Comparison of ENCODE assay signal across 1 cellular context in genomic region chr5:76029739-76030138, GRCh38.
TF ChIP-seq lines count a peak whose summit lies in the region.

No MANE protein-coding gene starts in this region.

TF ChIP-seq in H1, 55 proteins besides CTCF, POLR2A, EP300 and RAD21 (continued from another document):
- TF ChIP-seq GABPA (IDR thresholded peaks at IDR 0.05; ENCODE audit: borderline replicate concordance, insufficient read depth, low read length) (no peak), RBBP5 (IDR thresholded peaks at IDR 0.05; ENCODE audit: borderline replicate concordance, low read depth, low read length) (no peak), ZNF274 (IDR thresholded peaks at IDR 0.05; ENCODE audit: borderline replicate concordance, extremely low read depth, low read length) (no peak), BACH1 (IDR thresholded peaks at IDR 0.05; ENCODE audit: low read length) (no peak), E2F6 (IDR thresholded peaks at IDR 0.05) (no peak), EZH2 (IDR thresholded peaks at IDR 0.05; ENCODE audit: low read depth, low read length, severe bottlenecking) (no peak), TEAD4 (IDR thresholded peaks at IDR 0.05; ENCODE audit: low read depth, low read length) (no peak), PHF8 (conservative IDR thresholded peaks at IDR 0.05; ENCODE audit: low read depth, low read length) (no peak), POLR2AphosphoS5 (IDR thresholded peaks at IDR 0.05; ENCODE audit: low read depth, low read length) (no peak), JUND (IDR thresholded peaks at IDR 0.05; ENCODE audit: low read length) (no peak), SAP30 (IDR thresholded peaks at IDR 0.05; ENCODE audit: insufficient read depth, insufficient replicate concordance, low read length) (no peak), KDM5A (IDR thresholded peaks at IDR 0.05; ENCODE audit: low read length) (no peak), SP2 (IDR thresholded peaks at IDR 0.05; ENCODE audit: low read length) (no peak)
